Comparison of ENCODE assay signal across 21 cellular contexts in the genomic region with DNA sequence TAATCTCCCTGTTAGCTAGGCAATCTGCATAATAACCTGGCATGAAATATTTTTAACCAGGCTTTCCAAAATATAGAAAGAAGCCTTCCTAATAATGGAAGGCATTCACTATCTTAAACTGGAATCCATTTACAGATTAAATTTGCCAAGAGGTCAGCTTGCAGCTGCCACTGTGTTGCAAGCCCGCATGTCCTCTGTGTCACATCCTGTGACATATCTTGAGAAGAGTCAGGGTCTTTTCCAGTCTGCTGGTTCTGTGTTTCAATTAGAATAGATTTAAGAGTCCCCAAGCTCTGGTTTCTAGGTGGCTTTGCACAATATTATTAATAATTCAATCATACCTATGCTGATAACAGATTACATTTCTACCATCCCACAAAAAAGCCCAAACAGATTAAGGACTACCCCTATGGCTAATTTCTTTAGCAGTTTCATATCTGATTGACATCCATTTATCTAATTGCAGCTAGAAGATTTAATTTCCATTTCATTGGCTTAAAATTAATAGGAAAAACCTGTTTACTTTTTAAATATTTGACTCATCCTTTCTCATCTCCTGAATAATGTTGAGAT. TPM values are rescaled to one million over a fixed set of nuclear protein-coding genes. Genes with fewer than 3 reads are reported as not detected.
"Had no signal": no experiment of that assay in that cellular context is flagged by ENCODE, and none has a peak within 500 bp of the region (broad histone marks: within the 10 kb centered on the region; RNA-seq: fewer than 3 reads in every experiment).

No MANE protein-coding gene starts in this region.

- H3K9me3 ChIP-seq: colonic mucosa, gastrocnemius medialis, left lung, mucosa of descending colon, prostate gland, right atrium auricular region, stomach, thyroid gland had no signal

- H3K36me3 ChIP-seq: colonic mucosa, gastrocnemius medialis, left lung, prostate gland, right atrium auricular region, stomach, thyroid gland had no signal

- H3K4me3 ChIP-seq: colonic mucosa, gastrocnemius medialis, left lung, mucosa of descending colon, prostate gland, right atrium auricular region, stomach, thyroid gland had no signal

- H3K27me3 ChIP-seq: colonic mucosa, gastrocnemius medialis, left lung, right atrium auricular region, stomach, thyroid gland had no signal

- H3K27ac ChIP-seq: colonic mucosa, epithelial cell of prostate, gastrocnemius medialis, left lung, prostate gland, right atrium auricular region, stomach, thyroid gland had no signal

- DNase-seq: colonic mucosa; effector CD8-positive, alpha-beta T cell; endodermal cell; foreskin fibroblast; gastrocnemius medialis; head of caudate nucleus; left cardiac atrium; left lung; mesenchymal stem cell; mucosa of descending colon; naive B cell; stimulated activated CD4-positive, alpha-beta T cell treated with anti-CD3 and anti-CD28 coated beads, Interleukin-2, amount 100 ng/mL, for 24 hours; stimulated activated CD4-positive, alpha-beta T cell treated with anti-CD3 and anti-CD28 coated beads, Interleukin-4, amount 100 ng/mL, for 24 hours; stimulated activated naive CD4-positive, alpha-beta T cell treated with Interleukin-2 at 50 U/mL for 16 hours; stomach; thyroid gland had no signal

- H3K4me1 ChIP-seq: colonic mucosa, gastrocnemius medialis, left lung, prostate gland, right atrium auricular region, stomach, thyroid gland had no signal

RNA-seq across cellular contexts. Expression of gene PPP2R2B, which starts 31.0 kb away (rescaled TPM):
- total RNA-seq: lung microvascular endothelial cell, osteoblast had no signal
